ENCODE assay signal across 8 cellular contexts in genomic region chr2:201157694-201158093, GRCh38. TPM values are rescaled to one million over a fixed set of nuclear protein-coding genes. Genes with fewer than 3 reads are reported as not detected.
DNase-seq lines count a peak whose midpoint lies in the region; ATAC-seq lines count a peak whose summit lies in the region.

No MANE protein-coding gene starts in this region.

- H3K79me1 ChIP-seq in mesenchymal stem cell (replicated peaks; ENCODE audit: low read length, poor library complexity, severe bottlenecking) = peaks cover 24% of the 10 kb centered on the region

- H3K4me3 Mint-ChIP-seq in activated CD4-positive, alpha-beta T cell treated with anti-CD3 and anti-CD28 coated beads for 36 hours = no peak overlapping the region

- peaks cover 23% of the 10 kb centered on the region for H3K4me1 Mint-ChIP-seq in activated CD4-positive, alpha-beta T cell treated with anti-CD3 and anti-CD28 coated beads for 36 hours

- H3K9me3 ChIP-seq in adipocyte (ENCODE audit: control insufficient read depth, low read length) (no peaks in the 10 kb centered on the region), mesenchymal stem cell (ENCODE audit: control insufficient read depth, low read length) (no peaks in the 10 kb centered on the region)

- no peak overlapping the region for H3K23ac ChIP-seq in mesenchymal stem cell (ENCODE audit: low read length in 2 of 2)

- no peak overlapping the region for H2BK120ac ChIP-seq in mesenchymal stem cell (ENCODE audit: low read depth, low read length)

- no peaks in the 10 kb centered on the region for H3K27me3 Mint-ChIP-seq in activated CD4-positive, alpha-beta T cell treated with anti-CD3 and anti-CD28 coated beads for 36 hours

- peak overlapping the region in 1 of 2 experiments; percentile 6 for H3K4ac ChIP-seq in mesenchymal stem cell (ENCODE audit: low read depth in 1 of 2, low read length in 2 of 2)

- CTCF ChIA-PET in activated CD4-positive, alpha-beta T cell treated with anti-CD3 and anti-CD28 coated beads for 36 hours (lab: Charles Lee) = interaction anchor here (0.6 to 2.8 kb wide), 25 partner anchors 13 to 269 kb away, joined by 3 to 19 read pairs (median 5); partner anchors contain the start of genes CFLAR, HYCC2, NDUFB3 and ORC2

- peaks cover 69% of the 10 kb centered on the region for H3K36me3 Mint-ChIP-seq in activated CD4-positive, alpha-beta T cell treated with anti-CD3 and anti-CD28 coated beads for 36 hours (ENCODE audit: low read depth)

- H3K27me3 ChIP-seq in adipocyte (replicated peaks; ENCODE audit: control insufficient read depth, insufficient read depth, low read length) (no peaks in the 10 kb centered on the region), mesenchymal stem cell (ENCODE audit: control insufficient read depth in 1 of 2, insufficient read depth in 1 of 2, low read length in 2 of 2) (no peaks in the 10 kb centered on the region)

- no peak overlapping the region for H2AFZ ChIP-seq in mesenchymal stem cell (ENCODE audit: low read depth, low read length)

- H3K4me1 ChIP-seq in adipocyte (ENCODE audit: control insufficient read depth, insufficient read depth, low read length) (peaks cover 19% of the 10 kb centered on the region), mesenchymal stem cell (ENCODE audit: control insufficient read depth, insufficient read depth, low read depth, low read length) (peaks cover 6% of the 10 kb centered on the region)

- no peak overlapping the region for H4K91ac ChIP-seq in mesenchymal stem cell (ENCODE audit: low read length)

- 96% methylated on average over 3 of the region's 4 CpGs for WGBS in mesenchymal stem cell

- H3K14ac ChIP-seq in mesenchymal stem cell (ENCODE audit: low read length in 2 of 2) = no peak overlapping the region

- no peak overlapping the region for H2BK5ac ChIP-seq in mesenchymal stem cell (ENCODE audit: low read depth, low read length, poor library complexity, severe bottlenecking)

- peak overlapping the region; percentile 35 to 59 for H3K18ac ChIP-seq in mesenchymal stem cell (ENCODE audit: low read depth in 1 of 2, low read length in 2 of 2)

- H4K8ac ChIP-seq in mesenchymal stem cell (ENCODE audit: low read length) = peak overlapping the region; percentile 78

- H3K9ac ChIP-seq in adipocyte (ENCODE audit: low read length) = peak overlapping the region; percentile 34
- H3K9ac ChIP-seq in mesenchymal stem cell (ENCODE audit: low read length) = peak overlapping the region; percentile 70

- POLR2A ChIA-PET in activated CD4-positive, alpha-beta T cell treated with anti-CD3 and anti-CD28 coated beads for 36 hours (lab: Charles Lee) = interaction anchor here (0.6 to 1.0 kb wide), 3 partner anchors 9 to 124 kb away, joined by 3 to 6 read pairs (median 4); no protein-coding TSS in a partner anchor

- no peak for DNase-seq in activated CD4-positive, alpha-beta T cell treated with anti-CD3 and anti-CD28 coated beads for 36 hours
- DNase-seq in activated CD4-positive, alpha-beta T cell treated with anti-CD3 and anti-CD28 coated beads for 4 hours = no peak
- DNase-seq in adipocyte (ENCODE audit: low read depth) (no peak), mesenchymal stem cell (peak; percentile 23), middle frontal gyrus (ENCODE audit: extremely low spot score, low spot score) (no peak), iPS-NIHi7 (ENCODE audit: extremely low spot score) (no peak)
- DNase-seq in activated effector memory CD4-positive, alpha-beta T cell treated with anti-CD3 and anti-CD28 coated beads, Interleukin-2, amount 50 U/mL, for 16 hours = no peak

- H3K4me2 ChIP-seq in mesenchymal stem cell (ENCODE audit: low read length, poor library complexity, severe bottlenecking) = no peak overlapping the region

- H3K36me3 ChIP-seq in adipocyte (ENCODE audit: control insufficient read depth, insufficient read depth, low read length, severe bottlenecking) (peaks cover 89% of the 10 kb centered on the region), mesenchymal stem cell (ENCODE audit: control insufficient read depth in 1 of 2, insufficient read depth in 2 of 2, low read depth in 1 of 2, low read length in 2 of 2) (peaks cover 42 to 78% of the 10 kb centered on the region in 2 experiments)

- H3K27ac ChIP-seq in mesenchymal stem cell (ENCODE audit: low read length, poor library complexity, severe bottlenecking) = peak overlapping the region; percentile 19

- H3K27ac Mint-ChIP-seq in activated CD4-positive, alpha-beta T cell treated with anti-CD3 and anti-CD28 coated beads for 36 hours = peak overlapping the region; percentile 64

- no peak overlapping the region for H2BK12ac ChIP-seq in mesenchymal stem cell (ENCODE audit: low read length in 2 of 2)

- ATAC-seq in activated CD4-positive, alpha-beta T cell treated with anti-CD3 and anti-CD28 coated beads for 36 hours = peak; percentile 68
- ATAC-seq in HG03469 (IDR thresholded peaks at IDR 0.05; ENCODE audit: unreplicated experiment) = peak; percentile 3

- no peaks in the 10 kb centered on the region for H3K9me3 Mint-ChIP-seq in activated CD4-positive, alpha-beta T cell treated with anti-CD3 and anti-CD28 coated beads for 36 hours (ENCODE audit: low read depth)

- no peak overlapping the region for H2BK15ac ChIP-seq in mesenchymal stem cell (ENCODE audit: low read depth, poor library complexity, severe bottlenecking)

- intact Hi-C loops in activated CD4-positive, alpha-beta T cell treated with anti-CD3 and anti-CD28 coated beads for 36 hours (cut with DNase I, micrococcal nuclease) = loop anchor here (1.0 to 5.0 kb wide), 4 partner anchors 39 to 256 kb away; partner anchors contain the start of genes HYCC2 (in 2 of the 2) and NDUFB3 (in 2 of the 2)

- H3K4me3 ChIP-seq in adipocyte (ENCODE audit: low read length) = no peak overlapping the region
- H3K4me3 ChIP-seq in mesenchymal stem cell (ENCODE audit: insufficient read depth in 1 of 2, low read depth in 1 of 2, low read length in 2 of 2) = no peak overlapping the region

- peak overlapping the region; percentile 15 for H2AK5ac ChIP-seq in mesenchymal stem cell (ENCODE audit: low read length, severe bottlenecking)

RNA-seq across cellular contexts. Expression of gene CASP10, which starts 25.2 kb away (rescaled TPM):
- 10 to 100 TPM; 12.2 to 16.8 TPM for total RNA-seq in activated CD4-positive, alpha-beta T cell treated with anti-CD3 and anti-CD28 coated beads for 36 hours
- 0.47 TPM for polyA plus RNA-seq in mesenchymal stem cell (2013, experiment 1 of 2)
- 0.53 TPM for polyA plus RNA-seq in mesenchymal stem cell (2013, experiment 2 of 2)

RNA-seq across cellular contexts. Expression of gene CFLAR, which starts 41.7 kb away (rescaled TPM):
- total RNA-seq in activated CD4-positive, alpha-beta T cell treated with anti-CD3 and anti-CD28 coated beads for 36 hours = 100 to 1,000 TPM; 255 to 270 TPM
- 25.5 TPM for polyA plus RNA-seq in mesenchymal stem cell (2013, experiment 1 of 2)
- polyA plus RNA-seq in mesenchymal stem cell (2013, experiment 2 of 2) = 25.2 TPM
